Comparison of ENCODE assay signal across 25 cellular contexts in genomic region chr14:103925316-103925715, GRCh38. TPM values are rescaled to one million over a fixed set of nuclear protein-coding genes. Genes with fewer than 3 reads are reported as not detected.
DNase-seq lines count a peak whose midpoint lies in the region; ATAC-seq and TF ChIP-seq lines count a peak whose summit lies in the region.
"Had no signal": no experiment of that assay in that cellular context is flagged by ENCODE, and none has a peak within 500 bp of the region (broad histone marks: within the 10 kb centered on the region; RNA-seq: fewer than 3 reads in every experiment).

No MANE protein-coding gene starts in this region.

- no peak overlapping the region for H2AFZ ChIP-seq in OCI-LY7 (ENCODE audit: low read length)

- POLR2A ChIA-PET in OCI-LY7 (lab: Charles Lee), result interaction anchor here (0.9 kb wide), 1 partner anchor 9 kb away, joined by 3 read pairs; no protein-coding TSS in a partner anchor

- no peak for TF ChIP-seq POLR2A in esophagus squamous epithelium (IDR thresholded peaks at IDR 0.05)

- H3K27ac Mint-ChIP-seq in CD14-positive monocyte, result peak overlapping the region in 4 of 7 donors; percentile 24 to 77 (median 66)

- whole genome bisulfite sequencing in esophagus squamous epithelium, 2 donors, result 76 to 82% methylated on average over 4 to 5 of the region's 5 CpGs

- H3K36me3 ChIP-seq in OCI-LY7 (ENCODE audit: insufficient read depth, low read length), result no peaks in the 10 kb centered on the region
- H3K36me3 ChIP-seq in esophagus squamous epithelium, result no peaks in the 10 kb centered on the region
- H3K36me3 ChIP-seq: BLaER1 treated with 17β-estradiol and CSF1 and Interleukin-3, amounts not matched to agents 10 nM and 100 nM; MG63 had no signal

- H3K9me3 ChIP-seq in OCI-LY7 (ENCODE audit: low read length), result no peaks in the 10 kb centered on the region
- H3K9me3 ChIP-seq in esophagus squamous epithelium, result no peaks in the 10 kb centered on the region
- H3K9me3 ChIP-seq: A549, MG63, SK-N-SH had no signal

- no TSS peak for BruUV-seq in OCI-LY7 (replicated peaks; lab: Mats Ljungman, UMichigan)

- H3K4me1 Mint-ChIP-seq in CD14-positive monocyte, result peaks cover 44% of the 10 kb centered on the region

- H3K27ac ChIP-seq in OCI-LY7 (ENCODE audit: low read depth, low read length, poor library complexity, severe bottlenecking) (no peak overlapping the region), esophagus squamous epithelium (no peak overlapping the region)
- H3K27ac ChIP-seq: A549 had no signal

- peaks cover 0 to 37% (median 0%) of the 10 kb centered on the region in 4 donors for H3K27me3 ChIP-seq in esophagus squamous epithelium
- H3K27me3 ChIP-seq: BLaER1 treated with 17β-estradiol and CSF1 and Interleukin-3, amounts not matched to agents 10 nM and 100 nM; MG63 had no signal

- H3K4me2 ChIP-seq in OCI-LY7 (ENCODE audit: low read length), result no peak overlapping the region
- H3K4me2 ChIP-seq: A549, SK-N-SH had no signal

- H3K4me3 ChIP-seq in OCI-LY7 (ENCODE audit: low read depth, low read length, poor library complexity, severe bottlenecking) (no peak overlapping the region), esophagus squamous epithelium (no peak overlapping the region)
- H3K4me3 ChIP-seq: A549; BLaER1 treated with 17β-estradiol and CSF1 and Interleukin-3, amounts not matched to agents 10 nM and 100 nM; GM12878; MG63 had no signal

- peaks cover 10% of the 10 kb centered on the region for H3K79me2 ChIP-seq in OCI-LY7 (ENCODE audit: insufficient read depth, low read depth, low read length)

- H4K20me1 ChIP-seq in OCI-LY7 (ENCODE audit: insufficient read depth, low read length), result no peaks in the 10 kb centered on the region

- H3K4me1 ChIP-seq in OCI-LY7 (ENCODE audit: insufficient read depth, low read length, poor library complexity, severe bottlenecking) (peaks cover 11% of the 10 kb centered on the region), esophagus squamous epithelium (peaks cover 4 to 12% (median 6%) of the 10 kb centered on the region in 3 donors)
- H3K4me1 ChIP-seq: A549 had no signal

- no peak overlapping the region for H3K4me3 Mint-ChIP-seq in CD14-positive monocyte
- H3K4me3 Mint-ChIP-seq: CD4-positive, alpha-beta memory T cell had no signal

- intact Hi-C loops in CD14-positive monocyte (cut with micrococcal nuclease) (no loop called here), OCI-LY7 (cut with micrococcal nuclease; ENCODE audit: unreplicated experiment) (no loop called here), esophagus squamous epithelium (cut with DNase I) (no loop called here)

- H3K36me3 Mint-ChIP-seq in CD14-positive monocyte, result peaks cover 0 to 3% of the 10 kb centered on the region in 2 donors
- H3K36me3 Mint-ChIP-seq: CD4-positive, alpha-beta memory T cell had no signal

- ATAC-seq in HG02870 (IDR thresholded peaks at IDR 0.05; ENCODE audit: unreplicated experiment) (no peak), GM21619 (IDR thresholded peaks at IDR 0.05; ENCODE audit: unreplicated experiment) (no peak)
- ATAC-seq: A549, GM12878, PC-3 had no signal

- no peak for DNase-seq in CD14-positive monocyte (ENCODE audit: low spot score)
- DNase-seq in GDM1 (lab: John Stamatoyannopoulos, UW), result peak; percentile 17
- peak; percentile 52 for DNase-seq in MV-4-11 (lab: John Stamatoyannopoulos, UW)
- peak; percentile 26 for DNase-seq in OCI-LY7 (ENCODE audit: low spot score)
- no peak for DNase-seq in NCI-H524 treated with DMSO at 0.1 percent for 48 hours (lab: John Stamatoyannopoulos, UW)
- DNase-seq in esophagus squamous epithelium (lab: John Stamatoyannopoulos, UW), result no peak
- DNase-seq: AML-193; CD4-positive, alpha-beta memory T cell; GOT3; HCEC 1CT; MG63; NCI-H1930; NCI-H2107; NCI-H526; NCI-H82; NK-92 treated with Interleukin-12 subunit alpha and Interleukin-12 subunit beta, amount 100 ng/mL, for 24 hours; SK-N-SH; T-helper 2 cell had no signal

- CTCF ChIA-PET in OCI-LY7 (lab: Charles Lee; ENCODE audit: unreplicated experiment), result no interaction called here

- TF ChIP-seq CTCF in CD14-positive monocyte (IDR thresholded peaks at IDR 0.05) (no peak), OCI-LY7 (conservative IDR thresholded peaks at IDR 0.05; ENCODE audit: low read length) (no peak), esophagus squamous epithelium (IDR thresholded peaks at IDR 0.05) (no peak)

- H3K9me3 Mint-ChIP-seq in CD14-positive monocyte, result peaks cover 0 to 5% (median 3%) of the 10 kb centered on the region in 7 donors
- H3K9me3 Mint-ChIP-seq: CD4-positive, alpha-beta memory T cell had no signal

- no peaks in the 10 kb centered on the region for H3K9me2 ChIP-seq in OCI-LY7 (ENCODE audit: insufficient read depth, low read length)
- H3K9me2 ChIP-seq: SK-N-SH had no signal

- H3K27me3 Mint-ChIP-seq in CD14-positive monocyte (ENCODE audit: low read depth in 3 of 3), result peaks cover 0 to 5% (median 2%) of the 10 kb centered on the region in 3 donors
- H3K27me3 Mint-ChIP-seq: IgD-negative memory B cell had no signal

RNA-seq across cellular contexts. Expression of gene TDRD9, which starts 2.9 kb away (rescaled TPM):
- polyA plus RNA-seq in CD14-positive monocyte, result 10 to 100 TPM in 1 of 2 donors, 1 to 10 TPM in 1; 7.6 to 11.8 TPM
- not detected in 2 replicates for total RNA-seq in OCI-LY7 (2014; rRNA removed; shearing (Covaris generic))
- total RNA-seq in OCI-LY7 (2022) (not detected in 2 replicates), esophagus squamous epithelium (1 to 10 TPM in 1 of 4 donors, under 1 TPM in 3; 0.09 to 6.0 (median 0.74) TPM)
- total RNA-seq: GM12878 had no signal
- polyA plus RNA-seq: SK-N-SH had no signal

RNA-seq across cellular contexts. Expression of gene RD3L, which starts 17.0 kb away (rescaled TPM):
- polyA plus RNA-seq in CD14-positive monocyte, result not detected
- not detected in 2 replicates for total RNA-seq in OCI-LY7 (2014; rRNA removed; shearing (Covaris generic))
- total RNA-seq in OCI-LY7 (2022), result not detected in 2 replicates
- not detected for total RNA-seq in esophagus squamous epithelium
- total RNA-seq: CD4-positive, alpha-beta memory T cell; GM12878; PC-3 had no signal
- polyA plus RNA-seq: A549; CD4-positive, alpha-beta memory T cell; GM12878; IgD-negative memory B cell; SK-N-SH had no signal

Comparison
In these comparisons a context has a peak if more than half of its experiments do, and no peak if none do; other contexts are left out.
1. DNase-seq: peak in GDM1 (single experiment), MV-4-11 (single experiment) and OCI-LY7 (single experiment); none in CD14-positive monocyte (single experiment), NCI-H524 treated with DMSO at 0.1 percent for 48 hours (single experiment) and esophagus squamous epithelium (single experiment).